ENCODE assay signal across 1 cellular context in the genomic region with DNA sequence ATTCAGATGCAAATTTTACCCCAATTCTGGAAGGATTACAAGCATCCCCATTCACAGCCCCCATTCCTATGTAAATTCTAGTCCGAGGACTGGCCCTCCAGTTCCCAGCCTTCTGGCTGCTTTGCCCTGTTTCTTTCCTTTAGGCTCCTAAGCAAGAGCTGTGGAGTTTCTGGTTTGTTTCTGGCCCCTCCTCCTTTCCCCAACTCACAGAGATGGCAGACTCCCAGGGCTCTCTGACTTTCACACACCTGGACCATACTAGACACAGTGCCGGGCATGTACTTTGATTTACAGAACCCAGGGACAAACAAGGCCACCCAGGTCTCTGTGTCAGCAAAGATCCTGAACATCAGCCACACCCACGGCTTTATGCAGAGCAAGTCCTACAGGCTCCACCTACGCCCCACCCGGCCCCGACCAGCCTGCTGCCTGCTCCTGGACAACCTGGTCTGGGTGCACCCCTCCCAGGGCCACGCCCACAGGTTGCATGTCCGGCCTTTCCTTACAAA.
TF ChIP-seq lines count a peak whose summit lies in the region.

No MANE protein-coding gene starts in this region.

TF ChIP-seq in K562, 482 proteins besides CTCF, POLR2A, EP300 and RAD21 (continued from another document):
- TF ChIP-seq GATAD2B (IDR thresholded peaks at IDR 0.05; ENCODE audit: borderline replicate concordance) (no peak), SNIP1 (IDR thresholded peaks at IDR 0.05; ENCODE audit: low read depth) (no peak), ZNF586 (CRISPR knock-in tag; conservative IDR thresholded peaks at IDR 0.05) (no peak), ZNF23 (CRISPR knock-in tag; IDR thresholded peaks at IDR 0.05) (no peak), MCM7 (IDR thresholded peaks at IDR 0.05) (no peak), MEF2A (IDR thresholded peaks at IDR 0.05; ENCODE audit: control insufficient read depth, low read depth, low read length) (no peak)
- TF ChIP-seq, protein P1, sequence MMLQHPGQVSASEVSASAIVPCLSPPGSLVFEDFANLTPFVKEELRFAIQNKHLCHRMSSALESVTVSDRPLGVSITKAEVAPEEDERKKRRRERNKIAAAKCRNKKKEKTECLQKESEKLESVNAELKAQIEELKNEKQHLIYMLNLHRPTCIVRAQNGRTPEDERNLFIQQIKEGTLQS (IDR thresholded peaks at IDR 0.05): no peak
- TF ChIP-seq, protein P1 (CRISPR knock-in tag; conservative IDR thresholded peaks at IDR 0.05): no peak
- TF ChIP-seq, protein P2, sequence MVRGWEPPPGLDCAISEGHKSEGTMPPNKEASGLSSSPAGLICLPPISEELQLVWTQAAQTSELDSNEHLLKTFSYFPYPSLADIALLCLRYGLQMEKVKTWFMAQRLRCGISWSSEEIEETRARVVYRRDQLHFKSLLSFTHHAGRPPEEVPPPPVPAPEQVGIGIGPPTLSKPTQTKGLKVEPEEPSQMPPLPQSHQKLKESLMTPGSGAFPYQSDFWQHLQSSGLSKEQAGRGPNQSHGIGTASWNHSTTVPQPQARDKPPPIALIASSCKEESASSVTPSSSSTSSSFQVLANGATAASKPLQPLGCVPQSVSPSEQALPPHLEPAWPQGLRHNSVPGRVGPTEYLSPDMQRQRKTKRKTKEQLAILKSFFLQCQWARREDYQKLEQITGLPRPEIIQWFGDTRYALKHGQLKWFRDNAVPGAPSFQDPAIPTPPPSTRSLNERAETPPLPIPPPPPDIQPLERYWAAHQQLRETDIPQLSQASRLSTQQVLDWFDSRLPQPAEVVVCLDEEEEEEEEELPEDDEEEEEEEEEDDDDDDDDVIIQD (CRISPR knock-in tag; IDR thresholded peaks at IDR 0.05): no peak
- TF ChIP-seq, protein P3, sequence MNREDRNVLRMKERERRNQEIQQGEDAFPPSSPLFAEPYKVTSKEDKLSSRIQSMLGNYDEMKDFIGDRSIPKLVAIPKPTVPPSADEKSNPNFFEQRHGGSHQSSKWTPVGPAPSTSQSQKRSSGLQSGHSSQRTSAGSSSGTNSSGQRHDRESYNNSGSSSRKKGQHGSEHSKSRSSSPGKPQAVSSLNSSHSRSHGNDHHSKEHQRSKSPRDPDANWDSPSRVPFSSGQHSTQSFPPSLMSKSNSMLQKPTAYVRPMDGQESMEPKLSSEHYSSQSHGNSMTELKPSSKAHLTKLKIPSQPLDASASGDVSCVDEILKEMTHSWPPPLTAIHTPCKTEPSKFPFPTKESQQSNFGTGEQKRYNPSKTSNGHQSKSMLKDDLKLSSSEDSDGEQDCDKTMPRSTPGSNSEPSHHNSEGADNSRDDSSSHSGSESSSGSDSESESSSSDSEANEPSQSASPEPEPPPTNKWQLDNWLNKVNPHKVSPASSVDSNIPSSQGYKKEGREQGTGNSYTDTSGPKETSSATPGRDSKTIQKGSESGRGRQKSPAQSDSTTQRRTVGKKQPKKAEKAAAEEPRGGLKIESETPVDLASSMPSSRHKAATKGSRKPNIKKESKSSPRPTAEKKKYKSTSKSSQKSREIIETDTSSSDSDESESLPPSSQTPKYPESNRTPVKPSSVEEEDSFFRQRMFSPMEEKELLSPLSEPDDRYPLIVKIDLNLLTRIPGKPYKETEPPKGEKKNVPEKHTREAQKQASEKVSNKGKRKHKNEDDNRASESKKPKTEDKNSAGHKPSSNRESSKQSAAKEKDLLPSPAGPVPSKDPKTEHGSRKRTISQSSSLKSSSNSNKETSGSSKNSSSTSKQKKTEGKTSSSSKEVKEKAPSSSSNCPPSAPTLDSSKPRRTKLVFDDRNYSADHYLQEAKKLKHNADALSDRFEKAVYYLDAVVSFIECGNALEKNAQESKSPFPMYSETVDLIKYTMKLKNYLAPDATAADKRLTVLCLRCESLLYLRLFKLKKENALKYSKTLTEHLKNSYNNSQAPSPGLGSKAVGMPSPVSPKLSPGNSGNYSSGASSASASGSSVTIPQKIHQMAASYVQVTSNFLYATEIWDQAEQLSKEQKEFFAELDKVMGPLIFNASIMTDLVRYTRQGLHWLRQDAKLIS (CRISPR knock-in tag; IDR thresholded peaks at IDR 0.05): no peak
